In the genomic region with DNA sequence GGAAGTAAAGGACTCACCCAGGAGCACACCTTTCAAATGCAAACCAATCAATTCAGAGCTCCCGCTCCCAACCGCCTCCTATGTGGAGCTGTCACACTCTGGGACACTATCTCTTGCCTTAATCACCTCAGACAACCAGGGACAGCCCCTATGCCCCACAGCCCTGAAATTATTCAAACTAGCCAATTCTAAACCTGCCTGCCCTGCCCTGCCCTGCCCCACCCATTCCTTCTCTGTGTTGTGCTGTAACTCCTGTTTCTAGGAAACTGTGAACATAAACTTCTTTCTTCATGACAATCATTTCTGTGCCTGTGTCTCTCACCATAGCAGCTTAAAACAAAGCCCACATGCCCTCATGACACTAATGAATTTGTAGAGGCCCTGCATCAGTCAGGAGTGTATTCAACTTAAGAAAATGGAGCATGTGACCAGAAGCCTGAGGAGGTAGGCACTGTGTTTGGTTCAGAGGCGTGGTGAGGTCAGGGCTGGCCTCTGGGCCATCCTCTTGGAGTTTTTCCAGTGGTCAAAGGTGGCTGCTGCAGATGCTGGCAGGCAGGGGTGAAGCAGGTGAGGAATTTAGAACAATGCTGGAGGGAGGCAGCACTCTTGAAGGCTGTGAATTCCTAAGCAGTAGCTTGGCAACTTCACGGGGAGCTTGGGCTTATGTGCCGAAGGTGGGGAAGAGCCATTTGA, we compare ENCODE assay signal across 10 cellular contexts.
DNase-seq lines count a peak whose midpoint lies in the region; ATAC-seq lines count a peak whose summit lies in the region.
"Had no signal": no experiment of that assay in that cellular context is flagged by ENCODE, and none has a peak within 500 bp of the region (broad histone marks: within the 10 kb centered on the region; RNA-seq: fewer than 3 reads in every experiment).

No MANE protein-coding gene starts in this region.

- peak; percentile 40 for ATAC-seq in activated CD8-positive, alpha-beta T cell treated with anti-CD3 and anti-CD28 coated beads, Interleukin-2, amount 10 ng/mL, durations not matched to agents 7 days and 5 days
- ATAC-seq in stimulated activated naive CD8-positive, alpha-beta T cell treated with anti-CD3 and anti-CD28 coated beads, Interleukin-15, Interleukin-2, amounts not matched to agents 100 U/mL and 50 U/mL, for 24 hours = peak; percentile 68
- no peak for ATAC-seq in GM19455 (IDR thresholded peaks at IDR 0.05; ENCODE audit: unreplicated experiment)

- POLR2A ChIA-PET in activated CD8-positive, alpha-beta T cell treated with anti-CD3 and anti-CD28 coated beads, Interleukin-2, amount 10 ng/mL, durations not matched to agents 7 days and 5 days (lab: Charles Lee) = no interaction called here

- peaks cover 39% of the 10 kb centered on the region for H3K4me1 Mint-ChIP-seq in activated naive CD4-positive, alpha-beta T cell treated with anti-CD3 and anti-CD28 coated beads for 36 hours (ENCODE audit: low read depth)
- peaks cover 73% of the 10 kb centered on the region for H3K4me1 Mint-ChIP-seq in activated CD8-positive, alpha-beta T cell treated with anti-CD3 and anti-CD28 coated beads, Interleukin-2, amount 10 ng/mL, durations not matched to agents 7 days and 5 days (ENCODE audit: low read depth)

- DNase-seq in activated naive CD4-positive, alpha-beta T cell treated with anti-CD3 and anti-CD28 coated beads for 36 hours = peak; percentile 38
- DNase-seq in activated naive CD4-positive, alpha-beta T cell treated with Interleukin-2 at 50 U/mL for 16 hours = no peak
- no peak for DNase-seq in activated CD8-positive, alpha-beta T cell treated with anti-CD3 and anti-CD28 coated beads, Interleukin-2, amount 10 ng/mL, durations not matched to agents 7 days and 5 days
- DNase-seq in kidney tubule cell (ENCODE audit: low spot score) (peak; percentile 29), nucleus accumbens (lab: John Stamatoyannopoulos, UW) (no peak), NCI-H1105 treated with DMSO at 0.1 percent for 48 hours (lab: John Stamatoyannopoulos, UW) (no peak)
- no peak for DNase-seq in stimulated activated naive CD8-positive, alpha-beta T cell treated with anti-CD3 and anti-CD28 coated beads, Interleukin-15, Interleukin-2, amounts not matched to agents 100 U/mL and 50 U/mL, for 24 hours
- DNase-seq: brain microvascular endothelial cell, NCI-H226 had no signal

- no peaks in the 10 kb centered on the region for H3K36me3 Mint-ChIP-seq in activated naive CD4-positive, alpha-beta T cell treated with anti-CD3 and anti-CD28 coated beads for 36 hours (ENCODE audit: low read depth)
- peaks cover 13% of the 10 kb centered on the region for H3K36me3 Mint-ChIP-seq in activated CD8-positive, alpha-beta T cell treated with anti-CD3 and anti-CD28 coated beads, Interleukin-2, amount 10 ng/mL, durations not matched to agents 7 days and 5 days (ENCODE audit: low read depth)

- H3K27me3 Mint-ChIP-seq in activated naive CD4-positive, alpha-beta T cell treated with anti-CD3 and anti-CD28 coated beads for 36 hours (ENCODE audit: low read depth) = no peaks in the 10 kb centered on the region
- no peaks in the 10 kb centered on the region for H3K27me3 Mint-ChIP-seq in activated CD8-positive, alpha-beta T cell treated with anti-CD3 and anti-CD28 coated beads, Interleukin-2, amount 10 ng/mL, durations not matched to agents 7 days and 5 days (ENCODE audit: low read depth)

- H3K9me3 Mint-ChIP-seq in activated naive CD4-positive, alpha-beta T cell treated with anti-CD3 and anti-CD28 coated beads for 36 hours = no peaks in the 10 kb centered on the region
- H3K9me3 Mint-ChIP-seq in activated CD8-positive, alpha-beta T cell treated with anti-CD3 and anti-CD28 coated beads, Interleukin-2, amount 10 ng/mL, durations not matched to agents 7 days and 5 days (ENCODE audit: insufficient read depth) = no peaks in the 10 kb centered on the region

- H3K27ac Mint-ChIP-seq in activated naive CD4-positive, alpha-beta T cell treated with anti-CD3 and anti-CD28 coated beads for 36 hours = no peak overlapping the region
- H3K27ac Mint-ChIP-seq in activated CD8-positive, alpha-beta T cell treated with anti-CD3 and anti-CD28 coated beads, Interleukin-2, amount 10 ng/mL, durations not matched to agents 7 days and 5 days = peak overlapping the region; percentile 77

- CTCF ChIA-PET in activated naive CD4-positive, alpha-beta T cell treated with anti-CD3 and anti-CD28 coated beads for 36 hours (lab: Charles Lee) = interaction anchor here (0.7 kb wide), 1 partner anchor 557 kb away, joined by 3 read pairs; no protein-coding TSS in a partner anchor
- CTCF ChIA-PET in activated CD8-positive, alpha-beta T cell treated with anti-CD3 and anti-CD28 coated beads, Interleukin-2, amount 10 ng/mL, durations not matched to agents 7 days and 5 days (lab: Charles Lee) = no interaction called here

- intact Hi-C loops in activated naive CD4-positive, alpha-beta T cell treated with anti-CD3 and anti-CD28 coated beads for 36 hours (cut with micrococcal nuclease) = no loop called here

- H3K4me3 Mint-ChIP-seq in activated naive CD4-positive, alpha-beta T cell treated with anti-CD3 and anti-CD28 coated beads for 36 hours = no peak overlapping the region
- H3K4me3 Mint-ChIP-seq in activated CD8-positive, alpha-beta T cell treated with anti-CD3 and anti-CD28 coated beads, Interleukin-2, amount 10 ng/mL, durations not matched to agents 7 days and 5 days = no peak overlapping the region

Comparison
In these comparisons a context has a peak if more than half of its experiments do, and no peak if none do; other contexts are left out.
1. DNase-seq: peak in activated naive CD4-positive, alpha-beta T cell treated with anti-CD3 and anti-CD28 coated beads for 36 hours (single experiment) and kidney tubule cell (single experiment); none in activated naive CD4-positive, alpha-beta T cell treated with Interleukin-2 at 50 U/mL for 16 hours (single experiment), activated CD8-positive, alpha-beta T cell treated with anti-CD3 and anti-CD28 coated beads, Interleukin-2, amount 10 ng/mL, durations not matched to agents 7 days and 5 days (single experiment), stimulated activated naive CD8-positive, alpha-beta T cell treated with anti-CD3 and anti-CD28 coated beads, Interleukin-15, Interleukin-2, amounts not matched to agents 100 U/mL and 50 U/mL, for 24 hours (single experiment), nucleus accumbens (0 of 56) and NCI-H1105 treated with DMSO at 0.1 percent for 48 hours (single experiment).